In the genomic region with DNA sequence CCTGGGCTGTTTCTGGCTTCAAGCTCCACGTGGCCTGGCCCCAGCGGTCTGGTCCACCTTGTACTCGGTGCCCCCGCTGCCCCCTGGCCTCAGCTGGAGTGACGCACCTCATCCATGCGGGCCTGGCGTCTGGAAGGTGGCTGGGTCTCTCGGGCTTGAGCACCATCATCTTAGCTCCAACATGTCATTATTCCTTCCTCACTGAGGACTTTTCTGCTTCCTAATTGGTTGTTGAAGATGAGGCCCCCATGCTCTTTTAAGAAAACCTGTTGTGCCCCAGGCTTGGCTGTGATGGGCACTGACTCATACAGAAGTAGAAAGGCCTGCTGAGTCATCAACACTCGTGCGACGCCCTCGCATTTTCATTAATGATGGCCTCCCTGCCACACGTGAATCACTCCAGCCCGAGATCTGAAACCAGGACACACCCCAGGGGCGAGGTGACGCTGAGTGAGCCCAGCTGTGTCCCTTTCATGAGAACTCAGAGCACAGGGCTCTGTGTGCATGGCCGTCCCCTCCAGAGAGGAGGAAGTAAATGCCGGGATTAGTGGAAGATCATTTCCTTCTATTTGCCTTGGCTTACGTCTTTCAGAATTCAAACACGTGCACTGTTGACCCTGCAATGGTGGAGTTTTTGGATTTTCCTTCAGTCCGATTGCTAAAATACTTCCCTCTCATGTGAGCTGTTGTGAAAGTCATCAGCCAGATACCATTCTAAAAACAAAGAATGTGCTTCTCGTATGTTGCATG, we compare ENCODE assay signal across 9 cellular contexts.
DNase-seq lines count a peak whose midpoint lies in the region; ATAC-seq lines count a peak whose summit lies in the region.
"Had no signal": no experiment of that assay in that cellular context is flagged by ENCODE, and none has a peak within 500 bp of the region (broad histone marks: within the 10 kb centered on the region; RNA-seq: fewer than 3 reads in every experiment).

No MANE protein-coding gene starts in this region.

- H3K4me3 Mint-ChIP-seq in activated T-cell treated with anti-CD3 and anti-CD28 coated beads, Interleukin-2, amount 50 U/mL, for 24 hours: peak overlapping the region; percentile 30
- H3K4me3 Mint-ChIP-seq: CD8-positive, alpha-beta memory T cell had no signal

- peaks cover 84% of the 10 kb centered on the region for H3K27me3 Mint-ChIP-seq in activated T-cell treated with anti-CD3 and anti-CD28 coated beads, Interleukin-2, amount 50 U/mL, for 24 hours

- ATAC-seq in HG02798 (IDR thresholded peaks at IDR 0.05; ENCODE audit: poor library complexity, unreplicated experiment): peak; percentile 93

- H3K27ac Mint-ChIP-seq in activated T-cell treated with anti-CD3 and anti-CD28 coated beads, Interleukin-2, amount 50 U/mL, for 24 hours: peak overlapping the region; percentile 8
- H3K27ac Mint-ChIP-seq: CD8-positive, alpha-beta memory T cell had no signal

- no peaks in the 10 kb centered on the region for H3K9me3 Mint-ChIP-seq in activated T-cell treated with anti-CD3 and anti-CD28 coated beads, Interleukin-2, amount 50 U/mL, for 24 hours
- H3K9me3 Mint-ChIP-seq: CD8-positive, alpha-beta memory T cell had no signal

- H3K4me1 Mint-ChIP-seq in activated T-cell treated with anti-CD3 and anti-CD28 coated beads, Interleukin-2, amount 50 U/mL, for 24 hours (ENCODE audit: low read depth): peaks cover 36% of the 10 kb centered on the region

- intact Hi-C loops in head of caudate nucleus (cut with DNase I): no loop called here

- H3K36me3 Mint-ChIP-seq in activated T-cell treated with anti-CD3 and anti-CD28 coated beads, Interleukin-2, amount 50 U/mL, for 24 hours (ENCODE audit: low read depth): no peaks in the 10 kb centered on the region
- H3K36me3 Mint-ChIP-seq: CD8-positive, alpha-beta memory T cell had no signal

- DNase-seq in NCI-H82 (lab: John Stamatoyannopoulos, UW) (peak; percentile 30), NCI-H82 treated with DMSO at 0.1 percent for 48 hours (lab: John Stamatoyannopoulos, UW; ENCODE audit: unreplicated experiment) (no peak), NCI-H748 (lab: John Stamatoyannopoulos, UW; ENCODE audit: unreplicated experiment) (peak; percentile 67), head of caudate nucleus (peak in 35 of 42 donors; percentile 16 to 79 (median 58)), KG1 (lab: John Stamatoyannopoulos, UW) (no peak)
- peak; percentile 78 for DNase-seq in activated T-cell treated with anti-CD3 and anti-CD28 coated beads, Interleukin-2, amount 50 U/mL, for 24 hours
- DNase-seq in stimulated activated CD4-positive, alpha-beta T cell treated with anti-CD3 and anti-CD28 coated beads, Interleukin-12 subunit alpha, Interleukin-12 subunit beta, amount 100 ng/mL, for 4 hours: peak; percentile 68

Comparison
In these comparisons a context has a peak if more than half of its experiments do, and no peak if none do; other contexts are left out.
1. DNase-seq: peak in NCI-H82 (single experiment), NCI-H748 (single experiment), activated T-cell treated with anti-CD3 and anti-CD28 coated beads, Interleukin-2, amount 50 U/mL, for 24 hours (single experiment), head of caudate nucleus (35 of 42) and stimulated activated CD4-positive, alpha-beta T cell treated with anti-CD3 and anti-CD28 coated beads, Interleukin-12 subunit alpha, Interleukin-12 subunit beta, amount 100 ng/mL, for 4 hours (single experiment); none in NCI-H82 treated with DMSO at 0.1 percent for 48 hours (single experiment) and KG1 (single experiment).